ENCODE assay signal across 8 cellular contexts in genomic region chr15:52078876-52079700, GRCh38. TPM values are rescaled to one million over a fixed set of nuclear protein-coding genes. Genes with fewer than 3 reads are reported as not detected.
DNase-seq lines count a peak whose midpoint lies in the region; ATAC-seq and TF ChIP-seq lines count a peak whose summit lies in the region.

No MANE protein-coding gene starts in this region.

- no peak overlapping the region for H2AK5ac ChIP-seq in H9 (ENCODE audit: insufficient read length, low read length)

- H3K9me3 Mint-ChIP-seq in H9 (no peaks in the 10 kb centered on the region), nephron progenitor cell (no peaks in the 10 kb centered on the region)
- H3K9me3 Mint-ChIP-seq in activated T-cell treated with anti-CD3 and anti-CD28 coated beads, Interleukin-2, amount 50 U/mL, for 24 hours, result no peaks in the 10 kb centered on the region

- TF ChIP-seq CTCF in BJ (IDR thresholded peaks at IDR 0.05; ENCODE audit: insufficient read depth, low read depth, low read length) (peak; percentile 89), H9 (conservative IDR thresholded peaks at IDR 0.05) (peak; percentile 91), PC-3 (conservative IDR thresholded peaks at IDR 0.05; ENCODE audit: low read depth, low read length) (peak; percentile 85), fibroblast of lung (conservative IDR thresholded peaks at IDR 0.05 in 1 of 2, IDR thresholded peaks at IDR 0.05 in 1 of 2; ENCODE audit: low read depth in 1 of 2, low read length in 2 of 2) (peak; percentile 64 to 88), nephron progenitor cell (IDR thresholded peaks at IDR 0.05) (peak; percentile 78)

- no peak overlapping the region for H3K4ac ChIP-seq in H9 (ENCODE audit: low read depth, low read length)

- H3K27me3 Mint-ChIP-seq in H9 (ENCODE audit: low read depth) (no peaks in the 10 kb centered on the region), nephron progenitor cell (ENCODE audit: low read depth, poor library complexity) (peaks cover 6% of the 10 kb centered on the region)
- H3K27me3 Mint-ChIP-seq in activated T-cell treated with anti-CD3 and anti-CD28 coated beads, Interleukin-2, amount 50 U/mL, for 24 hours, result no peaks in the 10 kb centered on the region

- H3K9me2 ChIP-seq in PC-3 (replicated peaks; ENCODE audit: low read length), result no peaks in the 10 kb centered on the region

- H2BK12ac ChIP-seq in H9 (ENCODE audit: insufficient read length, low read depth, low read length), result no peak overlapping the region

- H4K20me1 ChIP-seq in H9 (ENCODE audit: control insufficient read depth, insufficient read depth, insufficient read length), result no peaks in the 10 kb centered on the region
- H4K20me1 ChIP-seq in PC-3 (ENCODE audit: low read length), result no peaks in the 10 kb centered on the region
- no peaks in the 10 kb centered on the region for H4K20me1 ChIP-seq in fibroblast of lung (ENCODE audit: control insufficient read depth, extremely low read depth, insufficient read depth, low read length)

- H3K14ac ChIP-seq in H9 (ENCODE audit: insufficient read depth, low read length), result no peak overlapping the region

- POLR2A ChIA-PET in BJ (lab: Charles Lee) (no interaction called here), PC-3 (lab: Charles Lee; ENCODE audit: unreplicated experiment) (interaction anchor here (0.5 kb wide), 1 partner anchor 59 kb away, joined by 5 read pairs; no protein-coding TSS in a partner anchor)

- H3K4me3 Mint-ChIP-seq in H9 (no peak overlapping the region; a peak in 1 of 5 replicates), nephron progenitor cell (no peak overlapping the region)
- H3K4me3 Mint-ChIP-seq in activated T-cell treated with anti-CD3 and anti-CD28 coated beads, Interleukin-2, amount 50 U/mL, for 24 hours, result no peak overlapping the region

- H3K9me3 ChIP-seq in H9 (ENCODE audit: control insufficient read depth, low read depth, low read length) (no peaks in the 10 kb centered on the region), PC-3 (ENCODE audit: low read length) (no peaks in the 10 kb centered on the region), fibroblast of lung (ENCODE audit: control insufficient read depth, insufficient read depth, low read depth, low read length) (no peaks in the 10 kb centered on the region)

- H4K91ac ChIP-seq in H9 (ENCODE audit: insufficient read length, low read depth, low read length), result no peak overlapping the region

- H3K36me3 ChIP-seq in BJ (ENCODE audit: control insufficient read depth, insufficient read depth, low read length) (no peaks in the 10 kb centered on the region), PC-3 (ENCODE audit: low read depth, low read length) (no peaks in the 10 kb centered on the region), fibroblast of lung (ENCODE audit: control insufficient read depth, insufficient read depth, low read length) (no peaks in the 10 kb centered on the region)

- BruUV-seq in PC-3 (replicated peaks; lab: Mats Ljungman, UMichigan), result no TSS peak

- no peak overlapping the region for H2BK20ac ChIP-seq in H9 (ENCODE audit: low read depth, low read length, poor library complexity, severe bottlenecking)

- no peak overlapping the region for H3K23ac ChIP-seq in H9 (ENCODE audit: insufficient read length, low read depth, low read length)

- H3K4me1 Mint-ChIP-seq in H9 (peaks cover 13 to 18% of the 10 kb centered on the region in 2 experiments; a peak in 3 of 4 replicates), nephron progenitor cell (peaks cover 13% of the 10 kb centered on the region)
- peaks cover 22% of the 10 kb centered on the region for H3K4me1 Mint-ChIP-seq in activated T-cell treated with anti-CD3 and anti-CD28 coated beads, Interleukin-2, amount 50 U/mL, for 24 hours (ENCODE audit: low read depth)

- no peaks in the 10 kb centered on the region for H3K23me2 ChIP-seq in H9 (ENCODE audit: insufficient read length, low read depth, low read length, poor library complexity, severe bottlenecking)

- H3K36me3 Mint-ChIP-seq in H9 (ENCODE audit: insufficient read depth in 1 of 3, low read depth in 3 of 3) (no peaks in the 10 kb centered on the region), nephron progenitor cell (ENCODE audit: low read depth) (no peaks in the 10 kb centered on the region)
- no peaks in the 10 kb centered on the region for H3K36me3 Mint-ChIP-seq in activated T-cell treated with anti-CD3 and anti-CD28 coated beads, Interleukin-2, amount 50 U/mL, for 24 hours (ENCODE audit: low read depth)

- H3K27ac ChIP-seq in H9 (ENCODE audit: insufficient read length, low read depth, low read length) (no peak overlapping the region), PC-3 (ENCODE audit: low read length) (no peak overlapping the region), fibroblast of lung (ENCODE audit: insufficient read depth, low read length) (no peak overlapping the region)

- H3K4me2 ChIP-seq in H9 (ENCODE audit: insufficient read depth, insufficient read length, low read length) (no peak overlapping the region), PC-3 (ENCODE audit: low read length) (no peak overlapping the region), fibroblast of lung (ENCODE audit: extremely low read depth, insufficient read depth, low read length) (no peak overlapping the region)

- no peak overlapping the region for H3K56ac ChIP-seq in H9 (ENCODE audit: insufficient read length, low read depth, low read length)

- CTCF ChIA-PET in BJ (lab: Yijun Ruan, JAX) (interaction anchor here (0.6 to 4.0 kb wide), 24 partner anchors 9 to 449 kb away, joined by 3 to 19 read pairs (median 4); partner anchors contain the start of gene LEO1), PC-3 (lab: Charles Lee) (interaction anchor here (1.0 kb wide), 1 partner anchor 98 kb away, joined by 5 read pairs; no protein-coding TSS in a partner anchor)

- H2BK15ac ChIP-seq in H9 (ENCODE audit: low read depth, low read length), result no peak overlapping the region

- ATAC-seq in PC-3 (peak; percentile 60), GM19455 (IDR thresholded peaks at IDR 0.05; ENCODE audit: unreplicated experiment) (no peak)
- peak; percentile 81 for ATAC-seq in stimulated activated naive CD8-positive, alpha-beta T cell treated with anti-CD3 and anti-CD28 coated beads, Interleukin-15, Interleukin-2, amounts not matched to agents 100 U/mL and 50 U/mL, for 24 hours

- no peak overlapping the region for H2BK120ac ChIP-seq in H9 (ENCODE audit: low read depth, low read length, poor library complexity, severe bottlenecking)

- no peak for DNase-seq in BJ (ENCODE audit: low read depth)
- DNase-seq in H9, result peak; percentile 82
- peak; percentile 68 for DNase-seq in PC-3
- peak; percentile 85 for DNase-seq in activated T-cell treated with anti-CD3 and anti-CD28 coated beads, Interleukin-2, amount 50 U/mL, for 24 hours
- peak; percentile 49 to 72 for DNase-seq in fibroblast of lung (ENCODE audit: low read depth in 2 of 2)
- peak; percentile 87 for DNase-seq in nephron progenitor cell
- DNase-seq in stimulated activated naive CD8-positive, alpha-beta T cell treated with anti-CD3 and anti-CD28 coated beads, Interleukin-15, Interleukin-2, amounts not matched to agents 100 U/mL and 50 U/mL, for 24 hours, result peak; percentile 94

- WGBS in H9 (ENCODE audit: extremely low coverage, insufficient read length, low lambda C conversion rate), result no CpG with 5 or more reads among the region's 13 CpGs

- H4K8ac ChIP-seq in H9 (replicated peaks; ENCODE audit: insufficient read length, low read depth, low read length), result no peak overlapping the region

- H3F3A ChIP-seq in PC-3 (ENCODE audit: low read length, unreplicated experiment), result no peaks in the 10 kb centered on the region

- H4K5ac ChIP-seq in H9 (ENCODE audit: insufficient read length, low read depth, low read length), result no peak overlapping the region

- no peak overlapping the region for H3K27ac Mint-ChIP-seq in H9
- H3K27ac Mint-ChIP-seq in activated T-cell treated with anti-CD3 and anti-CD28 coated beads, Interleukin-2, amount 50 U/mL, for 24 hours, result no peak overlapping the region
- no peak overlapping the region for H3K27ac Mint-ChIP-seq in nephron progenitor cell

- H3K79me1 ChIP-seq in H9 (ENCODE audit: insufficient read depth, low read depth, low read length, poor library complexity, severe bottlenecking), result no peaks in the 10 kb centered on the region

- H2BK5ac ChIP-seq in H9 (ENCODE audit: insufficient read length, low read length), result no peak overlapping the region

- no peak overlapping the region for H3T11ph ChIP-seq in H9 (ENCODE audit: low read length)

- intact Hi-C loops in PC-3 (cut with micrococcal nuclease), result loop anchor here (2.0 kb wide), 1 partner anchor 96 kb away; no protein-coding TSS in a partner anchor

- H2AFZ ChIP-seq in H9 (ENCODE audit: low read length) (no peak overlapping the region), PC-3 (ENCODE audit: low read length) (no peak overlapping the region), fibroblast of lung (ENCODE audit: low read length) (no peak overlapping the region)

- H3K79me2 ChIP-seq in H9 (ENCODE audit: insufficient read depth, low read length) (no peaks in the 10 kb centered on the region), PC-3 (ENCODE audit: low read length) (no peaks in the 10 kb centered on the region), fibroblast of lung (ENCODE audit: control insufficient read depth, insufficient read depth, low read length) (no peaks in the 10 kb centered on the region)

- no peaks in the 10 kb centered on the region for H3K4me1 ChIP-seq in H9 (ENCODE audit: insufficient read depth, low read length)
- peaks cover 22% of the 10 kb centered on the region for H3K4me1 ChIP-seq in PC-3 (ENCODE audit: insufficient read depth, low read length)
- H3K4me1 ChIP-seq in fibroblast of lung (ENCODE audit: control insufficient read depth, extremely low read depth, insufficient read depth, low read length), result peaks cover 11% of the 10 kb centered on the region

- H3K27me3 ChIP-seq in BJ (ENCODE audit: control insufficient read depth, insufficient read depth, low read length), result no peaks in the 10 kb centered on the region
- H3K27me3 ChIP-seq in H9 (ENCODE audit: insufficient read depth, low read length), result no peaks in the 10 kb centered on the region
- H3K27me3 ChIP-seq in PC-3 (ENCODE audit: low read length), result no peaks in the 10 kb centered on the region
- no peaks in the 10 kb centered on the region for H3K27me3 ChIP-seq in fibroblast of lung (ENCODE audit: control insufficient read depth, insufficient read depth, low read length)

- no peak overlapping the region for H3K4me3 ChIP-seq in BJ (ENCODE audit: low read depth, low read length)
- no peak overlapping the region for H3K4me3 ChIP-seq in PC-3 (ENCODE audit: low read length)
- H3K4me3 ChIP-seq in fibroblast of lung (replicated peaks in 1 of 4; ENCODE audit: control extremely low read depth in 1 of 4, insufficient read depth in 1 of 4, low read depth in 3 of 4, low read length in 4 of 4), result no peak overlapping the region

- H3K9ac ChIP-seq in H9 (ENCODE audit: extremely low read depth, insufficient read length, low read length) (no peak overlapping the region), PC-3 (ENCODE audit: low read length) (no peak overlapping the region), fibroblast of lung (ENCODE audit: insufficient read depth, low read length) (no peak overlapping the region)

- no peak overlapping the region for H3K18ac ChIP-seq in H9 (ENCODE audit: insufficient read length, low read depth, low read length)

RNA-seq across cellular contexts. Expression of gene BCL2L10, which starts 33.5 kb away (rescaled TPM):
- polyA plus RNA-seq in BJ (2011; rRNA removed), result 0.16 and 0.18 TPM in 2 replicates
- not detected in 2 replicates for polyA minus RNA-seq in BJ (2011; rRNA and poly(A)+ RNA removed)
- total RNA-seq in H9 (2021), result not detected in 2 replicates
- 1.8 TPM in 1 of 2 replicates, not detected in the other for total RNA-seq in PC-3 (2014; rRNA removed)
- under 0.01 and 0.17 TPM in 2 replicates for total RNA-seq in fibroblast of lung
- not detected in 2 replicates for polyA plus RNA-seq in fibroblast of lung
- polyA plus RNA-seq in fibroblast of lung (2012), result not detected in 2 replicates
- polyA minus RNA-seq in fibroblast of lung (ENCODE audit: low replicate concordance), result not detected in 2 replicates
